ENCODE assay signal across 10 cellular contexts in the genomic region with DNA sequence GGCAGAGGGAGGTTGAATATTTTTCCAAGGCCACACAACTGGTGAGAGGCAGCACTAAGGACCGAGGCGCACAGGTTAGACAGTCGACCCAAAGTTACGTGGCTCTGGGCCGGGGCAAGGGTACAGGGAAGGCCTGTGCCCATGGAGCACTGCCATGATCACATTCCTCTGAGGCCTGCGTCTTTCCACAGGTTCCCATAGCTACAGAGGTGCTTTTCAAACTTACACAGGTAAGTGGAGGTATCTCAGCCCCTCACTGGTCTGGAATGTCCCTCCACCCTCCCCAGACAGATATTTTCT. TPM values are rescaled to one million over a fixed set of nuclear protein-coding genes. Genes with fewer than 3 reads are reported as not detected.
A peak's percentile ranks its signal among the peaks of the same experiment; 100 is the strongest.
DNase-seq lines count a peak whose midpoint lies in the region; ATAC-seq and TF ChIP-seq lines count a peak whose summit lies in the region.
"Had no signal": no experiment of that assay in that cellular context is flagged by ENCODE, and none has a peak within 500 bp of the region (broad histone marks: within the 10 kb centered on the region; RNA-seq: fewer than 3 reads in every experiment).

No MANE protein-coding gene starts in this region.

- H2AFZ ChIP-seq in smooth muscle cell (ENCODE audit: low read depth): peak overlapping the region; percentile 92

- H3K27me3 ChIP-seq in iPS DF 6.9 (ENCODE audit: control insufficient read depth, insufficient read depth, low read length) (no peaks in the 10 kb centered on the region), smooth muscle cell (ENCODE audit: low read depth) (no peaks in the 10 kb centered on the region)

- peaks cover 37% of the 10 kb centered on the region for H3K9me3 Mint-ChIP-seq in HFFc6
- H3K9me3 Mint-ChIP-seq in activated naive CD8-positive, alpha-beta T cell (ENCODE audit: low read depth): peaks cover 30% of the 10 kb centered on the region

- peak overlapping the region; percentile 75 for H3K27ac Mint-ChIP-seq in HFFc6
- peak overlapping the region; percentile 61 for H3K27ac Mint-ChIP-seq in activated naive CD8-positive, alpha-beta T cell

- H3K4me2 ChIP-seq in smooth muscle cell: peak overlapping the region; percentile 85

- no peak for ATAC-seq in GM18520 (IDR thresholded peaks at IDR 0.05; ENCODE audit: unreplicated experiment)

- no CpG with 5 or more reads among the region's 6 CpGs for WGBS in iPS DF 6.9 (ENCODE audit: insufficient coverage, insufficient read length)
- 60% methylated on average over 6 of the region's 6 CpGs for WGBS in smooth muscle cell (ENCODE audit: low lambda C conversion rate)

- H3K9me3 ChIP-seq in iPS DF 6.9 (ENCODE audit: control insufficient read depth, insufficient read depth, low read length): no peaks in the 10 kb centered on the region
- peaks cover 40% of the 10 kb centered on the region for H3K9me3 ChIP-seq in smooth muscle cell (replicated peaks; ENCODE audit: low read depth)

- H3F3A ChIP-seq in smooth muscle cell (ENCODE audit: low read depth): peaks cover 3% of the 10 kb centered on the region

- TF ChIP-seq CTCF in HFFc6 (IDR thresholded peaks at IDR 0.05) (no peak), smooth muscle cell (IDR thresholded peaks at IDR 0.05; ENCODE audit: borderline replicate concordance, insufficient read depth, poor library complexity, severe bottlenecking) (no peak)

- H3K9ac ChIP-seq in smooth muscle cell (ENCODE audit: low read depth): peak overlapping the region; percentile 72

- no peak overlapping the region for H3K27ac ChIP-seq in iPS DF 6.9 (ENCODE audit: low read length)
- no peak overlapping the region for H3K27ac ChIP-seq in smooth muscle cell (ENCODE audit: low read depth)

- peaks cover 76% of the 10 kb centered on the region for H3K36me3 Mint-ChIP-seq in HFFc6 (ENCODE audit: low read depth)
- H3K36me3 Mint-ChIP-seq in activated naive CD8-positive, alpha-beta T cell: peaks cover 42% of the 10 kb centered on the region

- DNase-seq in HFFc6: no peak
- no peak for DNase-seq in iPS DF 6.9 (ENCODE audit: low read depth, low spot score)
- no peak for DNase-seq in smooth muscle cell (lab: John Stamatoyannopoulos, UW; ENCODE audit: unreplicated experiment)
- DNase-seq in pons (ENCODE audit: low spot score): no peak
- no peak for DNase-seq in DMS153 (lab: John Stamatoyannopoulos, UW)
- no peak for DNase-seq in hepatic stellate cell (ENCODE audit: low spot score)
- DNase-seq: activated CD8-positive, alpha-beta memory T cell treated with anti-CD3 and anti-CD28 coated beads, Interleukin-2, amount 50 U/mL, for 4 hours; stimulated activated CD4-positive, alpha-beta T cell treated with anti-CD3 and anti-CD28 coated beads, Interleukin-2, amount 100 ng/mL, for 48 hours had no signal

- H3K4me3 ChIP-seq in iPS DF 6.9 (ENCODE audit: low read length) (peak overlapping the region; percentile 81; the same call in 1 of the 2 replicates), smooth muscle cell (peak overlapping the region; percentile 84)

- H3K4me1 Mint-ChIP-seq in HFFc6 (ENCODE audit: low read depth): peaks cover 21% of the 10 kb centered on the region
- H3K4me1 Mint-ChIP-seq in activated naive CD8-positive, alpha-beta T cell (ENCODE audit: low read depth): peaks cover 27% of the 10 kb centered on the region

- H3K4me1 ChIP-seq in iPS DF 6.9 (ENCODE audit: control insufficient read depth, insufficient read depth, low read length) (no peaks in the 10 kb centered on the region), smooth muscle cell (ENCODE audit: low read depth) (peaks cover 3% of the 10 kb centered on the region)

- no peaks in the 10 kb centered on the region for H3K36me3 ChIP-seq in iPS DF 6.9 (ENCODE audit: control insufficient read depth, insufficient read depth, low read length)
- peaks cover 42% of the 10 kb centered on the region for H3K36me3 ChIP-seq in smooth muscle cell (ENCODE audit: low read depth)

- H3K4me3 Mint-ChIP-seq in HFFc6: peak overlapping the region; percentile 96
- peak overlapping the region; percentile 90 for H3K4me3 Mint-ChIP-seq in activated naive CD8-positive, alpha-beta T cell

- H3K27me3 Mint-ChIP-seq in HFFc6 (ENCODE audit: insufficient read depth): no peaks in the 10 kb centered on the region
- no peaks in the 10 kb centered on the region for H3K27me3 Mint-ChIP-seq in activated naive CD8-positive, alpha-beta T cell

- H3K79me2 ChIP-seq in smooth muscle cell (ENCODE audit: low read depth): peaks cover 36% of the 10 kb centered on the region

- H4K20me1 ChIP-seq in smooth muscle cell (ENCODE audit: low read depth): no peaks in the 10 kb centered on the region

RNA-seq across cellular contexts. Expression of a gene that starts 0.8 kb away (rescaled TPM):
- total RNA-seq in HFFc6 (2021; fragmentation: NEBNext Ultra II Directional; extraction: Animal tissue kit (Norgen Biotek cat#: 25700)): 1 to 10 TPM; 5.8 to 8.1 (median 6.7) TPM
- 14.1 and 15.7 TPM in 2 replicates for total RNA-seq in smooth muscle cell
- 10.5 and 12.1 TPM in 2 replicates for polyA plus RNA-seq in smooth muscle cell

RNA-seq across cellular contexts. Expression of a gene that starts 19.7 kb away (rescaled TPM):
- 10 to 100 TPM; 13.5 to 14.6 (median 14.3) TPM for total RNA-seq in HFFc6 (2021; fragmentation: NEBNext Ultra II Directional; extraction: Animal tissue kit (Norgen Biotek cat#: 25700))
- total RNA-seq in smooth muscle cell: 25.8 and 27.6 TPM in 2 replicates
- 7.0 and 9.0 TPM in 2 replicates for polyA plus RNA-seq in smooth muscle cell

RNA-seq across cellular contexts. Expression of a gene that starts 34.1 kb away (rescaled TPM):
- total RNA-seq in HFFc6 (2021; fragmentation: NEBNext Ultra II Directional; extraction: Animal tissue kit (Norgen Biotek cat#: 25700)): 1 to 10 TPM; 2.3 to 4.5 (median 3.6) TPM
- 3.0 and 3.2 TPM in 2 replicates for total RNA-seq in smooth muscle cell
- polyA plus RNA-seq in smooth muscle cell: 3.5 and 3.7 TPM in 2 replicates

RNA-seq across cellular contexts. Expression of a gene that starts 35.0 kb away (rescaled TPM):
- not detected for total RNA-seq in HFFc6 (2021; fragmentation: NEBNext Ultra II Directional; extraction: Animal tissue kit (Norgen Biotek cat#: 25700))
- 0.27 TPM in 1 of 2 replicates, not detected in the other for total RNA-seq in smooth muscle cell
- 0.38 TPM in 1 of 2 replicates, not detected in the other for polyA plus RNA-seq in smooth muscle cell

RNA-seq across cellular contexts. Expression of a gene that starts 48.0 kb away (rescaled TPM):
- total RNA-seq in HFFc6 (2021; fragmentation: NEBNext Ultra II Directional; extraction: Animal tissue kit (Norgen Biotek cat#: 25700)): 1 to 10 TPM; 3.3 to 4.6 (median 4.4) TPM
- 8.2 and 11.1 TPM in 2 replicates for total RNA-seq in smooth muscle cell
- 1.1 and 1.6 TPM in 2 replicates for polyA plus RNA-seq in smooth muscle cell
